In genomic region chr10:102461187-102462054, GRCh38 we compare ENCODE assay signal across 8 cellular contexts. TPM values are rescaled to one million over a fixed set of nuclear protein-coding genes. Genes with fewer than 3 reads are reported as not detected.
DNase-seq lines count a peak whose midpoint lies in the region; ATAC-seq and TF ChIP-seq lines count a peak whose summit lies in the region.

No MANE protein-coding gene starts in this region.

- H2BK120ac ChIP-seq in IMR-90 (ENCODE audit: low read depth, low read length): peak overlapping the region; percentile 42

- H3K27me3 Mint-ChIP-seq in Caco-2 (ENCODE audit: insufficient read depth, unreplicated experiment): no peaks in the 10 kb centered on the region

- H2AK5ac ChIP-seq in IMR-90 (ENCODE audit: low read depth, low read length): no peak overlapping the region

- 5% methylated on average over 29 of the region's 54 CpGs; no CpG with 5 or more reads in 1 of the 2 experiments for WGBS in IMR-90 (ENCODE audit: extremely low coverage in 2 of 2, insufficient read length in 1 of 2), 2 experiments

- peaks cover 32% of the 10 kb centered on the region for H3K4me1 ChIP-seq in Caco-2
- peaks cover 8% of the 10 kb centered on the region for H3K4me1 ChIP-seq in IMR-90 (ENCODE audit: control insufficient read depth, insufficient read depth, low read length)
- H3K4me1 ChIP-seq in OCI-LY7 (ENCODE audit: insufficient read depth, low read length, poor library complexity, severe bottlenecking): peaks cover 29% of the 10 kb centered on the region
- H3K4me1 ChIP-seq in muscle layer of colon (ENCODE audit: insufficient read depth, low read length): peaks cover 15% of the 10 kb centered on the region

- H4K20me1 ChIP-seq in IMR-90 (ENCODE audit: insufficient read depth, low read length): no peaks in the 10 kb centered on the region
- H4K20me1 ChIP-seq in OCI-LY7 (ENCODE audit: insufficient read depth, low read length): no peaks in the 10 kb centered on the region

- no peaks in the 10 kb centered on the region for H3K79me1 ChIP-seq in IMR-90 (ENCODE audit: low read depth in 1 of 2, low read length in 2 of 2)

- no peak overlapping the region; the same call in 2 of the 3 replicates for H2BK15ac ChIP-seq in IMR-90 (ENCODE audit: low read depth, low read length)

- ATAC-seq in GM21447 (IDR thresholded peaks at IDR 0.05; ENCODE audit: unreplicated experiment) (peak; percentile 80), IMR-90 (ENCODE audit: low read depth) (peak; percentile 99)

- CTCF ChIA-PET in Caco-2 (lab: Charles Lee): interaction anchor here (0.8 to 1.9 kb wide), 5 partner anchors 18 to 292 kb away, joined by 3 to 6 read pairs (median 4); partner anchors contain the start of gene CUEDC2
- CTCF ChIA-PET in IMR-90 (lab: Yijun Ruan, JAX): interaction anchor here (0.6 kb wide), 1 partner anchor 17 kb away, joined by 4 read pairs; no protein-coding TSS in a partner anchor
- CTCF ChIA-PET in OCI-LY7 (lab: Charles Lee; ENCODE audit: unreplicated experiment): interaction anchor here (0.5 kb wide), 1 partner anchor 15 kb away, joined by 3 read pairs; no protein-coding TSS in a partner anchor

- no peak overlapping the region for H3K56ac ChIP-seq in IMR-90 (ENCODE audit: extremely low read depth, insufficient read depth, low read length)

- H2BK5ac ChIP-seq in IMR-90 (ENCODE audit: low read depth, low read length, poor library complexity, severe bottlenecking): no peak overlapping the region

- H2AK9ac ChIP-seq in IMR-90 (replicated peaks; ENCODE audit: low read depth, low read length, poor library complexity): peak overlapping the region; percentile 73

- BruUV-seq in Caco-2 (replicated peaks; lab: Mats Ljungman, UMichigan) (no TSS peak), IMR-90 (replicated peaks; lab: Mats Ljungman, UMichigan) (no TSS peak), OCI-LY7 (replicated peaks; lab: Mats Ljungman, UMichigan) (no TSS peak)

- dilution Hi-C loops in IMR-90 (cut with HindIII; ENCODE audit: low sequenced_read_pairs, unreplicated experiment): no loop called here

- H4K5ac ChIP-seq in IMR-90 (ENCODE audit: low read depth, low read length): peak overlapping the region; percentile 95

- H3K4me3 Mint-ChIP-seq in Caco-2 (ENCODE audit: unreplicated experiment): peak overlapping the region; percentile 96

- no peaks in the 10 kb centered on the region for H3K9me2 ChIP-seq in OCI-LY7 (ENCODE audit: insufficient read depth, low read length)

- no peak for TF ChIP-seq POLR2A in IMR-90 (IDR thresholded peaks at IDR 0.05; ENCODE audit: low read depth, low read length)
- no peak for TF ChIP-seq POLR2A in erythroblast (IDR thresholded peaks at IDR 0.05; ENCODE audit: low read length)

- H3K9me3 Mint-ChIP-seq in Caco-2 (ENCODE audit: unreplicated experiment): no peaks in the 10 kb centered on the region

- peaks cover 29% of the 10 kb centered on the region for H3K36me3 Mint-ChIP-seq in Caco-2 (ENCODE audit: insufficient read depth, unreplicated experiment)

- peaks cover 24% of the 10 kb centered on the region for H3K4me1 Mint-ChIP-seq in Caco-2 (ENCODE audit: low read depth, unreplicated experiment)

- in situ Hi-C loops in IMR-90 (cut with MboI; ENCODE audit: low sequenced_read_pairs): no loop called here

- peak overlapping the region; percentile 11; the same call in 1 of the 2 replicates for H3K23ac ChIP-seq in IMR-90 (ENCODE audit: low read depth, low read length)

- peak overlapping the region; percentile 82; the same call in 1 of the 2 replicates for H3K4ac ChIP-seq in IMR-90 (ENCODE audit: low read depth, low read length)

- H3K9me1 ChIP-seq in IMR-90 (ENCODE audit: insufficient read depth, low read length): peaks cover 6% of the 10 kb centered on the region

- H3K9ac ChIP-seq in IMR-90 (ENCODE audit: low read depth, low read length): peak overlapping the region; percentile 34
- peak overlapping the region; percentile 78 for H3K9ac ChIP-seq in muscle layer of colon (ENCODE audit: low read length)

- peak overlapping the region; percentile 37; the same call in 1 of the 2 replicates for H3K18ac ChIP-seq in IMR-90 (ENCODE audit: low read depth, low read length)

- H3K79me2 ChIP-seq in OCI-LY7 (ENCODE audit: insufficient read depth, low read depth, low read length): peaks cover 18% of the 10 kb centered on the region; the same call in 1 of the 2 replicates

- H3K4me3 ChIP-seq in Caco-2 (ENCODE audit: low read depth, low read length) (peak overlapping the region; percentile 54), IMR-90 (ENCODE audit: insufficient read depth, low read depth, low read length) (peak overlapping the region; percentile 58), OCI-LY7 (ENCODE audit: low read depth, low read length, poor library complexity, severe bottlenecking) (peak overlapping the region; percentile 78), muscle layer of colon (ENCODE audit: low read depth in 1 of 2, low read length in 2 of 2) (peak overlapping the region; percentile 40 to 85)

- H3K27ac Mint-ChIP-seq in Caco-2 (ENCODE audit: unreplicated experiment): peak overlapping the region; percentile 78

- H3K14ac ChIP-seq in IMR-90 (replicated peaks; ENCODE audit: low read depth, low read length): peak overlapping the region; percentile 53

- TF ChIP-seq RAD21 in IMR-90 (IDR thresholded peaks at IDR 0.05; ENCODE audit: low read length): no peak

- POLR2A ChIA-PET in Caco-2 (lab: Charles Lee): interaction anchor here (0.6 to 2.4 kb wide), 4 partner anchors 10 to 216 kb away, joined by 3 to 23 read pairs (median 6); partner anchors contain the start of genes ACTR1A, C10orf95, CUEDC2 and GBF1
- POLR2A ChIA-PET in IMR-90 (lab: Charles Lee; ENCODE audit: unreplicated experiment): no interaction called here
- POLR2A ChIA-PET in OCI-LY7 (lab: Charles Lee): interaction anchor here (0.6 to 4.6 kb wide), 8 partner anchors 10 to 459 kb away, joined by 3 to 49 read pairs (median 4); partner anchors contain the start of genes C10orf95, CUEDC2 and FBXL15

- H4K91ac ChIP-seq in IMR-90 (ENCODE audit: insufficient read depth, low read depth, low read length): peak overlapping the region; percentile 36

- intact Hi-C loops in Caco-2 (cut with micrococcal nuclease; ENCODE audit: unreplicated experiment): loop anchor here (1.0 to 2.0 kb wide), 4 partner anchors 11 to 41 kb away; partner anchors contain the start of genes ACTR1A and FBXL15
- intact Hi-C loops in IMR-90 (cut with micrococcal nuclease): no loop called here
- intact Hi-C loops in OCI-LY7 (cut with micrococcal nuclease; ENCODE audit: unreplicated experiment): loop anchor here (1.0 to 5.0 kb wide), 3 partner anchors 11 to 64 kb away; partner anchors contain the start of genes CUEDC2 and NFKB2

- no peaks in the 10 kb centered on the region for H3K36me3 ChIP-seq in Caco-2 (ENCODE audit: control insufficient read depth, insufficient read depth, low read length)
- H3K36me3 ChIP-seq in IMR-90 (ENCODE audit: control insufficient read depth, insufficient read depth, low read length): no peaks in the 10 kb centered on the region
- peaks cover 3% of the 10 kb centered on the region; the same call in 1 of the 2 replicates for H3K36me3 ChIP-seq in OCI-LY7 (ENCODE audit: insufficient read depth, low read length)
- H3K36me3 ChIP-seq in muscle layer of colon (ENCODE audit: insufficient read depth, low read length): no peaks in the 10 kb centered on the region

- H3K27me3 ChIP-seq in Caco-2 (replicated peaks; ENCODE audit: control insufficient read depth, insufficient read depth, low read length): no peaks in the 10 kb centered on the region
- peaks cover 16% of the 10 kb centered on the region for H3K27me3 ChIP-seq in IMR-90 (ENCODE audit: control insufficient read depth, insufficient read depth, low read length)
- peaks cover 0 to 4% of the 10 kb centered on the region in 2 donors for H3K27me3 ChIP-seq in muscle layer of colon (ENCODE audit: control insufficient read depth in 1 of 2, insufficient read depth in 2 of 2, low read length in 2 of 2)

- H2BK20ac ChIP-seq in IMR-90 (ENCODE audit: low read depth, low read length): no peak overlapping the region

- H3K4me2 ChIP-seq in IMR-90 (ENCODE audit: low read depth, low read length) (peak overlapping the region; percentile 94), OCI-LY7 (ENCODE audit: low read length) (peak overlapping the region; percentile 97)

- no peaks in the 10 kb centered on the region for H3K9me3 ChIP-seq in Caco-2
- no peaks in the 10 kb centered on the region for H3K9me3 ChIP-seq in IMR-90 (ENCODE audit: control insufficient read depth, insufficient read depth, low read length)
- no peaks in the 10 kb centered on the region for H3K9me3 ChIP-seq in OCI-LY7 (ENCODE audit: low read length)
- no peaks in the 10 kb centered on the region for H3K9me3 ChIP-seq in muscle layer of colon (ENCODE audit: low read length)

- DNase-seq in Caco-2: peak; percentile 94 to 98
- DNase-seq in IMR-90: peak; percentile 67
- peak; percentile 96 for DNase-seq in OCI-LY7 (ENCODE audit: low spot score)
- DNase-seq in activated T-cell treated with anti-CD3 and anti-CD28 coated beads, Interleukin-2, amount 50 U/mL, for 1 hour: peak; percentile 94
- peak; percentile 91 to 95 for DNase-seq in erythroblast (lab: John Stamatoyannopoulos, UW)
- peak; percentile 82 for DNase-seq in stimulated activated CD8-positive, alpha-beta memory T cell treated with anti-CD3 and anti-CD28 coated beads, Interleukin-7, amount 100 ng/mL, for 24 hours (ENCODE audit: low read depth)

- peak overlapping the region; percentile 91 to 95 for H4K8ac ChIP-seq in IMR-90 (ENCODE audit: low read depth in 2 of 2, low read length in 2 of 2)

- H2AFZ ChIP-seq in IMR-90 (replicated peaks; ENCODE audit: low read length, poor library complexity) (peak overlapping the region; percentile 94), OCI-LY7 (ENCODE audit: low read length) (peak overlapping the region; percentile 98)

- no peak overlapping the region for H3K27ac ChIP-seq in IMR-90 (ENCODE audit: insufficient read depth, low read length)
- H3K27ac ChIP-seq in OCI-LY7 (ENCODE audit: low read depth, low read length, poor library complexity, severe bottlenecking): peak overlapping the region; percentile 73
- H3K27ac ChIP-seq in muscle layer of colon (ENCODE audit: low read depth, low read length): peak overlapping the region; percentile 63

- no peak for TF ChIP-seq CTCF in Caco-2 (IDR thresholded peaks at IDR 0.05; ENCODE audit: insufficient read depth in 1 of 2, low read depth in 1 of 2, low read length in 1 of 2, severe bottlenecking in 1 of 2, unreplicated experiment in 1 of 2)
- no peak for TF ChIP-seq CTCF in IMR-90 (conservative IDR thresholded peaks at IDR 0.05; ENCODE audit: low read depth, low read length)
- no peak for TF ChIP-seq CTCF in OCI-LY7 (conservative IDR thresholded peaks at IDR 0.05; ENCODE audit: low read length)

RNA-seq across cellular contexts. Expression of gene C10orf95, which starts 10.1 kb away (rescaled TPM):
- total RNA-seq in Caco-2 (2022): 0.82 and 0.86 TPM in 2 replicates
- total RNA-seq in IMR-90 (2012; rRNA removed): not detected in 2 replicates
- not detected in 2 replicates for polyA plus RNA-seq in IMR-90 (2012; rRNA removed)
- polyA plus RNA-seq in IMR-90 (2012; cell fraction: cytosol; rRNA removed): 0.04 TPM in 1 of 2 replicates, not detected in the other
- not detected in 2 replicates for polyA plus RNA-seq in IMR-90 (2012; cell fraction: nucleus; rRNA removed; ENCODE audit: low replicate concordance)
- 0.67 and 3.3 TPM in 2 replicates for total RNA-seq in OCI-LY7 (2014; rRNA removed; shearing (Covaris generic))
- 0.50 and 0.67 TPM in 2 replicates for total RNA-seq in OCI-LY7 (2022)

RNA-seq across cellular contexts. Expression of gene CUEDC2, which starts 29.0 kb away (rescaled TPM):
- total RNA-seq in Caco-2 (2022) (32.1 and 32.6 TPM in 2 replicates), IMR-90 (2012; rRNA removed) (43.6 and 55.7 TPM in 2 replicates), OCI-LY7 (2022) (71.6 and 73.3 TPM in 2 replicates)
- 84.9 and 87.6 TPM in 2 replicates for polyA plus RNA-seq in IMR-90 (2012; rRNA removed)
- polyA plus RNA-seq in IMR-90 (2012; cell fraction: cytosol; rRNA removed): 81.3 and 97.7 TPM in 2 replicates
- polyA plus RNA-seq in IMR-90 (2012; cell fraction: nucleus; rRNA removed; ENCODE audit: low replicate concordance): 105 and 123 TPM in 2 replicates
- total RNA-seq in OCI-LY7 (2014; rRNA removed; shearing (Covaris generic)): 48.9 and 61.0 TPM in 2 replicates

RNA-seq across cellular contexts. Expression of gene FBXL15, which starts 40.8 kb away (rescaled TPM):
- total RNA-seq in Caco-2 (2022) (7.9 and 8.6 TPM in 2 replicates), IMR-90 (2012; rRNA removed) (2.5 and 3.0 TPM in 2 replicates), OCI-LY7 (2022) (13.4 and 18.2 TPM in 2 replicates)
- 8.4 and 13.6 TPM in 2 replicates for polyA plus RNA-seq in IMR-90 (2012; rRNA removed)
- polyA plus RNA-seq in IMR-90 (2012; cell fraction: cytosol; rRNA removed): 18.3 and 20.0 TPM in 2 replicates
- 23.1 and 53.1 TPM in 2 replicates for polyA plus RNA-seq in IMR-90 (2012; cell fraction: nucleus; rRNA removed; ENCODE audit: low replicate concordance)
- total RNA-seq in OCI-LY7 (2014; rRNA removed; shearing (Covaris generic)): 13.3 and 20.9 TPM in 2 replicates

RNA-seq across cellular contexts. Expression of gene ACTR1A, which starts 41.1 kb away (rescaled TPM):
- total RNA-seq in Caco-2 (2022) (65.9 and 69.7 TPM in 2 replicates), IMR-90 (2012; rRNA removed) (126 and 157 TPM in 2 replicates), OCI-LY7 (2022) (68.3 and 72.8 TPM in 2 replicates)
- polyA plus RNA-seq in IMR-90 (2012; rRNA removed): 142 and 155 TPM in 2 replicates
- polyA plus RNA-seq in IMR-90 (2012; cell fraction: cytosol; rRNA removed): 97.3 and 131 TPM in 2 replicates
- 83.9 and 84.0 TPM in 2 replicates for polyA plus RNA-seq in IMR-90 (2012; cell fraction: nucleus; rRNA removed; ENCODE audit: low replicate concordance)
- total RNA-seq in OCI-LY7 (2014; rRNA removed; shearing (Covaris generic)): 51.2 and 55.5 TPM in 2 replicates

RNA-seq across cellular contexts. Expression of gene SUFU, which starts 42.4 kb away (rescaled TPM):
- 10.6 and 11.4 TPM in 2 replicates for total RNA-seq in Caco-2 (2022)
- total RNA-seq in IMR-90 (2012; rRNA removed): 2.2 TPM in 2 replicates
- polyA plus RNA-seq in IMR-90 (2012; rRNA removed): 10.0 and 11.0 TPM in 2 replicates
- 6.7 and 10.8 TPM in 2 replicates for polyA plus RNA-seq in IMR-90 (2012; cell fraction: cytosol; rRNA removed)
- 15.7 and 18.1 TPM in 2 replicates for polyA plus RNA-seq in IMR-90 (2012; cell fraction: nucleus; rRNA removed; ENCODE audit: low replicate concordance)
- 1.9 and 4.9 TPM in 2 replicates for total RNA-seq in OCI-LY7 (2014; rRNA removed; shearing (Covaris generic))
- 10.0 and 10.1 TPM in 2 replicates for total RNA-seq in OCI-LY7 (2022)
